ENCODE assay signal across 15 cellular contexts in the genomic region with DNA sequence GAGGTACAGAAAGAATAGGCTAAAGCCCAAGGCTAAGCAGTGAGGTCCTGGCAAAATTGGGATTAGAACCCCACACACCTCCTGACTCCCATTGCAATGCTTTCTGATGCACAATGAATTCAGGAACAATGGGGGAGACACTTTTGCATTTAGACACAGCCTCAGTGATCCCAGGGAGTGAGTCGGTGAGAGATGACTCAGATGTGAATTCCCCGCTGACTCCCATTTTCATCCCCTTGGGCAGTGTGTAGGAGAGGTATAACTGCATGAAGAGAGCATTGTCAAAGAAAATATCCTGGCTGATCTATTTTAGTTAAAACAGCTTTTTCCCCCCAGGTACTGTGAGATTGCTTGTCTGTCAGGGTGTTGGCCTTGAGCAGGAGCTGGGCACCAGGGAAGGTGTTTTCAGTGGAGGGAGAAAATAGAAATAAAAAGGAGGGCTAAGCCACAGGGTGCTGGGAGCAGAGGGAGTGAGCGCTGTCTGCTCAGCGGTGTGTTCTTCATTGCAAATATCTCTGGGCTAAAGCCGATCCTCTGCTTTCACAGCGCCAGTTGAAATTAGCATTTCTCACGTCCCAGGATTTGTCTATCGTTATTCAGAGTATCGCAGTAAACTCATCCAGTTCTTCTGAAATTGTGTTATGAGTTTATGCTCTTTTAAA.
A peak's percentile ranks its signal among the peaks of the same experiment; 100 is the strongest.
DNase-seq lines count a peak whose midpoint lies in the region; ATAC-seq and TF ChIP-seq lines count a peak whose summit lies in the region.
"Had no signal": no experiment of that assay in that cellular context is flagged by ENCODE, and none has a peak within 500 bp of the region (broad histone marks: within the 10 kb centered on the region; RNA-seq: fewer than 3 reads in every experiment).

No MANE protein-coding gene starts in this region.

- peak overlapping the region in 3 of 5 experiments; percentile 14 to 84 (median 82) for H3K27ac Mint-ChIP-seq in brain
- no peak overlapping the region for H3K27ac Mint-ChIP-seq in stimulated activated memory B cell treated with anti-CD40 and anti-IgM and Interleukin-4, amounts not matched to agents 10 μg/mL and 1 μg/mL and 100 μg/mL, for 72 hours
- H3K27ac Mint-ChIP-seq: activated naive CD4-positive, alpha-beta T cell treated with anti-CD3 and anti-CD28 coated beads, Interleukin-2, amount 50 U/mL, for 72 hours; dendritic cell treated with granulocyte-macrophage colony-stimulating factor and Interleukin-4, amounts not matched to agents 40 ng/mL and 50 ng/mL, for 4 days had no signal

- TF ChIP-seq POLR2A in spleen (IDR thresholded peaks at IDR 0.05), result no peak

- intact Hi-C loops in right cardiac atrium (cut with DNase I) (no loop called here), spleen (cut with DNase I; ENCODE audit: low total_unique reads) (no loop called here)

- H3K27ac ChIP-seq in mesendoderm (ENCODE audit: low read depth, low read length) (no peak overlapping the region), right cardiac atrium (ENCODE audit: low read length) (no peak overlapping the region), spleen (no peak overlapping the region)
- H3K27ac ChIP-seq: gastrocnemius medialis, left ventricle myocardium inferior, neutrophil had no signal

- H2BK15ac ChIP-seq in mesendoderm (replicated peaks; ENCODE audit: low read depth), result no peak overlapping the region

- no peak overlapping the region for H4K8ac ChIP-seq in mesendoderm (ENCODE audit: low read depth, low read length)

- H3K4me2 ChIP-seq in mesendoderm (ENCODE audit: low read length), result no peak overlapping the region

- no peak overlapping the region for H3K4me3 ChIP-seq in mesendoderm (ENCODE audit: low read length)
- H3K4me3 ChIP-seq in right cardiac atrium (ENCODE audit: low read length), result no peak overlapping the region
- no peak overlapping the region for H3K4me3 ChIP-seq in spleen
- H3K4me3 ChIP-seq: gastrocnemius medialis, left ventricle myocardium inferior had no signal

- no peak overlapping the region for H2BK120ac ChIP-seq in mesendoderm (ENCODE audit: low read depth, low read length)

- DNase-seq in COLO829 (ENCODE audit: low spot score), result peak; percentile 20
- peak; percentile 53 for DNase-seq in LHCN-M2 (ENCODE audit: low read depth)
- peak; percentile 51 for DNase-seq in mesendoderm
- DNase-seq in right cardiac atrium, result no peak
- DNase-seq in SK-N-DZ (ENCODE audit: low spot score), result no peak
- no peak for DNase-seq in spleen
- DNase-seq: DND-41, gastrocnemius medialis, left ventricle myocardium inferior, NCI-H2081 had no signal

- H3K23ac ChIP-seq in mesendoderm (ENCODE audit: low read length), result no peak overlapping the region

- peaks cover 40% of the 10 kb centered on the region for H3K4me1 Mint-ChIP-seq in brain
- no peaks in the 10 kb centered on the region for H3K4me1 Mint-ChIP-seq in stimulated activated memory B cell treated with anti-CD40 and anti-IgM and Interleukin-4, amounts not matched to agents 10 μg/mL and 1 μg/mL and 100 μg/mL, for 72 hours

- no peak overlapping the region for H3K18ac ChIP-seq in mesendoderm (ENCODE audit: low read length)

- H3K9me3 ChIP-seq in right cardiac atrium (ENCODE audit: control insufficient read depth, low read length), result no peaks in the 10 kb centered on the region
- H3K9me3 ChIP-seq in spleen, result no peaks in the 10 kb centered on the region
- H3K9me3 ChIP-seq: gastrocnemius medialis, left ventricle myocardium inferior, neutrophil had no signal

- H3K36me3 Mint-ChIP-seq in brain, result no peaks in the 10 kb centered on the region
- H3K36me3 Mint-ChIP-seq in stimulated activated memory B cell treated with anti-CD40 and anti-IgM and Interleukin-4, amounts not matched to agents 10 μg/mL and 1 μg/mL and 100 μg/mL, for 72 hours, result no peaks in the 10 kb centered on the region
- H3K36me3 Mint-ChIP-seq: activated naive CD4-positive, alpha-beta T cell treated with anti-CD3 and anti-CD28 coated beads, Interleukin-2, amount 50 U/mL, for 72 hours had no signal

- H3K36me3 ChIP-seq in mesendoderm (ENCODE audit: control insufficient read depth, insufficient read depth, low read length) (no peaks in the 10 kb centered on the region), spleen (no peaks in the 10 kb centered on the region)
- H3K36me3 ChIP-seq: gastrocnemius medialis, left ventricle myocardium inferior, neutrophil had no signal

- H3K9me3 Mint-ChIP-seq in brain, result peaks cover 2 to 9% (median 8%) of the 10 kb centered on the region in 5 experiments
- no peaks in the 10 kb centered on the region for H3K9me3 Mint-ChIP-seq in stimulated activated memory B cell treated with anti-CD40 and anti-IgM and Interleukin-4, amounts not matched to agents 10 μg/mL and 1 μg/mL and 100 μg/mL, for 72 hours

- H3K4me3 Mint-ChIP-seq in brain, result peak overlapping the region in 2 of 5 experiments; percentile 27 to 65
- H3K4me3 Mint-ChIP-seq in stimulated activated memory B cell treated with anti-CD40 and anti-IgM and Interleukin-4, amounts not matched to agents 10 μg/mL and 1 μg/mL and 100 μg/mL, for 72 hours, result no peak overlapping the region
- H3K4me3 Mint-ChIP-seq: dendritic cell treated with granulocyte-macrophage colony-stimulating factor and Interleukin-4, amounts not matched to agents 40 ng/mL and 50 ng/mL, for 4 days had no signal

- H3K4me1 ChIP-seq in mesendoderm (ENCODE audit: control insufficient read depth, low read depth, low read length) (peaks cover 6% of the 10 kb centered on the region), right cardiac atrium (ENCODE audit: control insufficient read depth, insufficient read depth, low read length) (no peaks in the 10 kb centered on the region), spleen (no peaks in the 10 kb centered on the region)
- H3K4me1 ChIP-seq: gastrocnemius medialis, left ventricle myocardium inferior had no signal

- H3K79me2 ChIP-seq in mesendoderm (ENCODE audit: control insufficient read depth, insufficient read depth, low read length), result no peaks in the 10 kb centered on the region

- TF ChIP-seq CTCF in brain (conservative IDR thresholded peaks at IDR 0.05) (no peak), spleen (IDR thresholded peaks at IDR 0.05 in 8 of 11, conservative IDR thresholded peaks at IDR 0.05 in 3 of 11) (no peak)

- WGBS in mesendoderm (ENCODE audit: extremely low coverage, insufficient coverage, low lambda C conversion rate), result no CpG with 5 or more reads among the region's 9 CpGs
- WGBS in right cardiac atrium, result 68% methylated on average over 9 of the region's 9 CpGs
- 72 to 81% (median 75%) methylated on average over 9 of the region's 9 CpGs for WGBS in spleen, 5 donors

- H3K9ac ChIP-seq in mesendoderm (ENCODE audit: low read length), result no peak overlapping the region

- no peak overlapping the region for H2AK5ac ChIP-seq in mesendoderm (ENCODE audit: low read length)

- no peak for ATAC-seq in right cardiac atrium
- ATAC-seq in stimulated activated memory B cell treated with anti-CD40 and anti-IgM and Interleukin-4, amounts not matched to agents 10 μg/mL and 1 μg/mL and 100 μg/mL, for 72 hours, result no peak
- ATAC-seq: activated naive CD4-positive, alpha-beta T cell treated with anti-CD3 and anti-CD28 coated beads, Interleukin-2, amount 50 U/mL, for 72 hours; gastrocnemius medialis had no signal

- H3K27me3 Mint-ChIP-seq in brain, result peaks cover 3% of the 10 kb centered on the region
- H3K27me3 Mint-ChIP-seq in stimulated activated memory B cell treated with anti-CD40 and anti-IgM and Interleukin-4, amounts not matched to agents 10 μg/mL and 1 μg/mL and 100 μg/mL, for 72 hours, result no peaks in the 10 kb centered on the region
- H3K27me3 Mint-ChIP-seq: dendritic cell treated with granulocyte-macrophage colony-stimulating factor and Interleukin-4, amounts not matched to agents 40 ng/mL and 50 ng/mL, for 4 days had no signal

- H3K79me1 ChIP-seq in mesendoderm (ENCODE audit: low read length), result no peaks in the 10 kb centered on the region

- peak overlapping the region; percentile 15 for H4K5ac ChIP-seq in mesendoderm (ENCODE audit: low read length)

- no peak overlapping the region for H2BK5ac ChIP-seq in mesendoderm (ENCODE audit: low read length)

- H3K56ac ChIP-seq in mesendoderm (ENCODE audit: low read length), result peak overlapping the region; percentile 5

- H3K27me3 ChIP-seq in mesendoderm (ENCODE audit: insufficient read depth, low read length, poor library complexity) (peaks cover 8% of the 10 kb centered on the region), right cardiac atrium (ENCODE audit: control insufficient read depth, insufficient read depth) (no peaks in the 10 kb centered on the region), spleen (replicated peaks in 1 of 7) (no peaks in the 10 kb centered on the region)
- H3K27me3 ChIP-seq: gastrocnemius medialis, neutrophil had no signal

- H3K4ac ChIP-seq in mesendoderm (ENCODE audit: low read depth, low read length), result no peak overlapping the region

Comparison
In these comparisons a context has a peak if more than half of its experiments do, and no peak if none do; other contexts are left out.
1. DNase-seq: peak in COLO829 (single experiment), LHCN-M2 (single experiment) and mesendoderm (single experiment); none in right cardiac atrium (0 of 3), SK-N-DZ (single experiment) and spleen (single experiment).